Comparison of ENCODE assay signal across 24 cellular contexts in genomic region chr14:88296343-88296742, GRCh38.
"Had no signal": no experiment of that assay in that cellular context is flagged by ENCODE, and none has a peak within 500 bp of the region (broad histone marks: within the 10 kb centered on the region; RNA-seq: fewer than 3 reads in every experiment).

No MANE protein-coding gene starts in this region.

- ATAC-seq: psoas muscle; right cardiac atrium; right lobe of liver; stimulated activated effector memory CD8-positive, alpha-beta T cell treated with anti-CD3 and anti-CD28 coated beads, Interleukin-12 subunit alpha, Interleukin-12 subunit beta, amount 100 ng/mL, for 72 hours; stimulated activated naive B cell treated with anti-CD40 and anti-IgM and Interleukin-4, amounts not matched to agents 10 μg/mL and 1 μg/mL and 100 μg/mL, for 72 hours had no signal

- H3K27me3 ChIP-seq: neural progenitor cell, ovary, right lobe of liver, sigmoid colon, thyroid gland, tibial nerve, upper lobe of left lung, vagina had no signal

- H3K9me3 ChIP-seq: ovary, psoas muscle, right lobe of liver, sigmoid colon, stomach, thoracic aorta, thyroid gland, tibial nerve, upper lobe of left lung, vagina had no signal

- H3K36me3 ChIP-seq: neural progenitor cell, ovary, right lobe of liver, sigmoid colon, stomach, thoracic aorta, thyroid gland, tibial nerve, upper lobe of left lung, vagina had no signal

- H3K9ac ChIP-seq: neural progenitor cell, parathyroid adenoma had no signal

- H3K4me1 ChIP-seq: neural progenitor cell, parathyroid adenoma, psoas muscle, sigmoid colon, stomach, thyroid gland, tibial nerve, upper lobe of left lung, vagina had no signal

- DNase-seq: occipital lobe; ovary; posterior cingulate gyrus; psoas muscle; right cardiac atrium; right lobe of liver; sigmoid colon; small intestine; stimulated activated CD4-positive, alpha-beta T cell treated with anti-CD3 and anti-CD28 coated beads, Interleukin-15, amount 100 ng/mL, for 24 hours; stimulated activated CD4-positive, alpha-beta T cell treated with anti-CD3 and anti-CD28 coated beads, Interleukin-2, amount 100 ng/mL, for 24 hours; stimulated activated CD4-positive, alpha-beta T cell treated with anti-CD3 and anti-CD28 coated beads, Interleukin-2, amount 100 ng/mL, for 48 hours; stimulated activated CD4-positive, alpha-beta T cell treated with anti-CD3 and anti-CD28 coated beads, Interleukin-4, amount 100 ng/mL, for 24 hours; stimulated activated naive B cell treated with anti-CD40 and anti-IgM and Interleukin-4, amounts not matched to agents 10 μg/mL and 1 μg/mL and 100 μg/mL, for 72 hours; stimulated activated naive CD4-positive, alpha-beta T cell treated with Interleukin-2 at 50 U/mL for 16 hours; stomach; thyroid gland; trophoblast cell; upper lobe of left lung had no signal

- H3K4me3 ChIP-seq: neural progenitor cell, ovary, psoas muscle, right lobe of liver, sigmoid colon, stomach, thoracic aorta, thyroid gland, tibial nerve, upper lobe of left lung, vagina had no signal

- H3K4me2 ChIP-seq: neural progenitor cell had no signal

- H3K27ac ChIP-seq: neural progenitor cell, ovary, parathyroid adenoma, psoas muscle, right lobe of liver, sigmoid colon, stomach, thoracic aorta, thyroid gland, tibial nerve, upper lobe of left lung, vagina had no signal
